ENCODE assay signal across 8 cellular contexts in the genomic region with DNA sequence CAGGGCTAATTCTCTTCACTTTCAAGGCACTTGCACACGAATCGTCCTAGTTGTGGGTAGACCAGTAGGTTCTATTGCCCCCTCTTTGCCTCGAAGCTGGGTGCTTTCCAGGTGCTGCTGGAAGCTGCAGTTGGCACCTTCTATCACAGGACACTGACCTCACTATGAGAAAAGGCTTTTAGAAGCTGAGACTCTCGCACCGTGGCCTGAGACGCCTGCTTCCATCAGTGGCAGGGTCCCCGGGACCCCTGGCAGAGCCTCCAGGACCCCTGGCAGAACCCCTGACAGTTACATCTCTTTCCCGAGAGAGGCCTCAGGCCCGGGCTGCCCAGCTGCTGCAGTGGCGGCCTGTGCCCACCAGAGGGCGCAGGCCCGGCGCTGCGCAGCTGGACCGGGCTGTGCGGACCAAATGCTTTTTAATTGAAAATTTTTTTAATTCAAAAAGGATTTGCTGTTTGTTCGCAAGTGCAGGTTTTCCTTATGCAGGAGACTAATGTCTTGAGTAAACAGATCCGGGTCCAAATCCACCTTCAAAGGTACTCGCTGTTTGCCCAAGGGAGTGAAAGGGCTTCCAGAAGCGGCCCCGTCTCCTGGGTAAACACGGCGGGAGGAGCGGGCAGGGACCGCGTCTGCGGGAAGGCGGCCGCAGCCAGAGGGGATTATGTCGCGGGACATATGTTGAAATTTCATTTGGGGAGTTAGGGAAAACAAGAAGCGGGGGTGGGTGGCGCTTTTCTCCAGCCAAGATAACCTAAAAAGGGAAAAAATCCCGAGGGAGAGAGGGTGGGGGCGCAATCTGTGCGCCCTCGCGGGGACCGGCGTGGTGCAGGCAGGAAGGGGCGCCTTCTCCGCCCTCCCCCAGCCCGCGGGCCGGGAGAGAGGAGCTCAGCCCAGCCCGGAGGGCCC.
DNase-seq lines count a peak whose midpoint lies in the region; ATAC-seq and TF ChIP-seq lines count a peak whose summit lies in the region.

No MANE protein-coding gene starts in this region.

- in situ Hi-C loops in HAP-1 (cut with MboI; ENCODE audit: low sequenced_read_pairs) = no loop called here

- no peaks in the 10 kb centered on the region for H3K27me3 Mint-ChIP-seq in osteocyte (ENCODE audit: unreplicated experiment)

- H3K27ac ChIP-seq in BLaER1 = peak overlapping the region; percentile 24; the same call in 1 of the 2 replicates

- H3K4me2 ChIP-seq in BLaER1 = peak overlapping the region; percentile 93

- no peaks in the 10 kb centered on the region for H3K9me3 Mint-ChIP-seq in osteocyte (ENCODE audit: unreplicated experiment)

- peaks cover 54% of the 10 kb centered on the region for H3K4me1 ChIP-seq in BLaER1
- 0 out of 2 replicates have a peak, but pooled peaks cover 2% of the 10 kb centered on the region for H3K4me1 ChIP-seq in HAP-1

- peak; percentile 99 for TF ChIP-seq CTCF in osteocyte (IDR thresholded peaks at IDR 0.05)

- H3K27ac Mint-ChIP-seq in osteocyte (ENCODE audit: unreplicated experiment) = no peak overlapping the region

- peaks cover 31% of the 10 kb centered on the region for H4K20me1 ChIP-seq in BLaER1

- ATAC-seq in GM18520 (IDR thresholded peaks at IDR 0.05; ENCODE audit: unreplicated experiment) = no peak
- no peak for ATAC-seq in GM19395 (IDR thresholded peaks at IDR 0.05; ENCODE audit: unreplicated experiment)

- no peaks in the 10 kb centered on the region for H3K36me3 ChIP-seq in BLaER1
- no peaks in the 10 kb centered on the region for H3K36me3 ChIP-seq in HAP-1 (replicated peaks)

- H3K9ac ChIP-seq in BLaER1 = peak overlapping the region; percentile 21; the same call in 1 of the 2 replicates

- peak; percentile 26 to 73 for DNase-seq in HAP-1 (ENCODE audit: low spot score in 2 of 2)
- peak; percentile 69 for DNase-seq in OCI-M1 (lab: John Stamatoyannopoulos, UW)
- DNase-seq in activated naive CD4-positive, alpha-beta T cell treated with Interleukin-2 at 50 U/mL for 16 hours = peak; percentile 54
- DNase-seq in glomerular visceral epithelial cell (ENCODE audit: extremely low spot score) = peak; percentile 51
- DNase-seq in osteocyte (ENCODE audit: extremely low spot score, unreplicated experiment) = peak; percentile 83

- peak overlapping the region; percentile 73 for H3K4me3 Mint-ChIP-seq in osteocyte (ENCODE audit: unreplicated experiment)

- H3K27me3 ChIP-seq in BLaER1 = no peaks in the 10 kb centered on the region
- H3K27me3 ChIP-seq in HAP-1 (ENCODE audit: low read depth) = no peaks in the 10 kb centered on the region

- H3K4me3 ChIP-seq in BLaER1 = peak overlapping the region; percentile 67
- peak overlapping the region; percentile 32 for H3K4me3 ChIP-seq in HAP-1

- H3K9me3 ChIP-seq in BLaER1 (no peaks in the 10 kb centered on the region), HAP-1 (no peaks in the 10 kb centered on the region)

- no peaks in the 10 kb centered on the region for H3K36me3 Mint-ChIP-seq in osteocyte (ENCODE audit: unreplicated experiment)

- peaks cover 31% of the 10 kb centered on the region for H3K4me1 Mint-ChIP-seq in osteocyte (ENCODE audit: unreplicated experiment)
